8 cellular contexts compared by ENCODE assay signal in genomic region chr4:174764105-174764729, GRCh38.
A peak's percentile ranks its signal among the peaks of the same experiment; 100 is the strongest.
DNase-seq lines count a peak whose midpoint lies in the region; ATAC-seq, FAIRE-seq and TF ChIP-seq lines count a peak whose summit lies in the region.

No MANE protein-coding gene starts in this region.

- no peaks in the 10 kb centered on the region for H3K4me1 ChIP-seq in GM12878 (ENCODE audit: control insufficient read depth, insufficient read depth, low read length)
- no peaks in the 10 kb centered on the region for H3K4me1 ChIP-seq in left lung

- POLR2A ChIA-PET in GM12878 (lab: Charles Lee), result no interaction called here

- WGBS in GM12878 (ENCODE audit: insufficient coverage, insufficient replicate concordance, low lambda C conversion rate, missing lambda C conversion rate), result 35% methylated on average over 7 of the region's 7 CpGs

- CTCF ChIA-PET in GM12878 (lab: Yijun Ruan, JAX), result interaction anchor here (0.6 to 2.9 kb wide), 15 partner anchors 12 to 1596 kb away, joined by 3 to 26 read pairs (median 5); no protein-coding TSS in a partner anchor

- H3K36me3 ChIP-seq in GM12878 (ENCODE audit: control insufficient read depth in 2 of 2, insufficient read depth in 2 of 2, low read length in 1 of 2), result no peaks in the 10 kb centered on the region
- no peaks in the 10 kb centered on the region for H3K36me3 ChIP-seq in left lung

- H3K9me3 ChIP-seq in GM12878 (replicated peaks; ENCODE audit: control insufficient read depth, insufficient read depth, low read length), result no peaks in the 10 kb centered on the region
- H3K9me3 ChIP-seq in left lung, result no peaks in the 10 kb centered on the region

- no TSS peak for BruUV-seq in GM12878 (replicated peaks; lab: Mats Ljungman, UMichigan)

- H3K27me3 ChIP-seq in GM12878 (replicated peaks in 1 of 2; ENCODE audit: control insufficient read depth in 2 of 2, insufficient read depth in 2 of 2, low read length in 1 of 2) (no peaks in the 10 kb centered on the region), left lung (no peaks in the 10 kb centered on the region)

- SMC1A ChIA-PET in GM12878 (lab: Charles Lee; ENCODE audit: uncharacterized antibody, unreplicated experiment), result interaction anchor here (0.6 to 2.5 kb wide), 15 partner anchors 13 to 1207 kb away, joined by 3 to 11 read pairs (median 3); partner anchors contain the start of gene GLRA3

- H3K9ac ChIP-seq in GM12878 (ENCODE audit: control insufficient read depth, insufficient read depth, low read length), result no peak overlapping the region

- TF ChIP-seq POLR2A in GM12878 (IDR thresholded peaks at IDR 0.05; ENCODE audit: low read depth, low read length), result no peak

- ATAC-seq in GM18870 (IDR thresholded peaks at IDR 0.05; ENCODE audit: unreplicated experiment) (peak; percentile 50), HG03103 (IDR thresholded peaks at IDR 0.05; ENCODE audit: low read depth, unreplicated experiment) (peak; percentile 78), GM12878 (peak; percentile 86), left lung (peak; percentile 88)

- TF ChIP-seq CTCF in GM12878 (IDR thresholded peaks at IDR 0.05 in 2 of 3, conservative IDR thresholded peaks at IDR 0.05 in 1 of 3; ENCODE audit: control insufficient read depth in 2 of 3, extremely low read depth in 1 of 3, insufficient read depth in 1 of 3, low read depth in 3 of 3, low read length in 3 of 3) (peak; percentile 35 to 50 (median 43); a peak in 5 of 6 replicates), left lung (IDR thresholded peaks at IDR 0.05) (peak; percentile 33 to 69)

- RAD21 ChIA-PET in GM12878 (lab: Charles Lee; ENCODE audit: unreplicated experiment), result interaction anchor here (0.6 to 2.1 kb wide), 9 partner anchors 110 to 1577 kb away, joined by 3 to 7 read pairs (median 4); no protein-coding TSS in a partner anchor

- TF ChIP-seq EP300 in GM12878 (IDR thresholded peaks at IDR 0.05; ENCODE audit: borderline replicate concordance in 1 of 2, control insufficient read depth in 1 of 2, low read depth in 2 of 2, low read length in 2 of 2), result no peak

- H2AFZ ChIP-seq in GM12878 (ENCODE audit: control insufficient read depth, low read depth, low read length), result no peak overlapping the region

- TF ChIP-seq RAD21 in GM12878 (IDR thresholded peaks at IDR 0.05; ENCODE audit: insufficient read depth, low read depth, low read length), result peak; percentile 39; the same call in 1 of the 2 replicates

- in situ Hi-C loops in GM12878 (cut with MboI), result no loop called here

- intact Hi-C loops in GM12878 (cut with micrococcal nuclease; ENCODE audit: unreplicated experiment) (loop anchor here (1.0 to 2.0 kb wide), 4 partner anchors 291 to 773 kb away; no protein-coding TSS in a partner anchor), left lung (cut with DNase I) (no loop called here)

- H3K79me2 ChIP-seq in GM12878 (ENCODE audit: control insufficient read depth, insufficient read depth, low read length), result no peaks in the 10 kb centered on the region

- H3K4me3 ChIP-seq in GM12878 (no peak overlapping the region), left lung (no peak overlapping the region)

- H3K27ac ChIP-seq in GM12878 (ENCODE audit: control insufficient read depth, insufficient read depth), result no peak overlapping the region
- no peak overlapping the region for H3K27ac ChIP-seq in left lung

- H4K20me1 ChIP-seq in GM12878 (ENCODE audit: control insufficient read depth, insufficient read depth), result no peaks in the 10 kb centered on the region

- DNase-seq in Ammon's horn (ENCODE audit: low spot score) (peak; percentile 54), NCI-H2196 (lab: John Stamatoyannopoulos, UW; ENCODE audit: unreplicated experiment) (peak; percentile 9), GM12878 (ENCODE audit: low read depth, low spot score) (no peak), left lung (no peak), mesenteric fat pad (ENCODE audit: low spot score) (no peak)
- DNase-seq in activated T-cell treated with anti-CD3 and anti-CD28 coated beads, Interleukin-2, amount 50 U/mL, for 1 hour, result no peak

- no peak overlapping the region for H3K4me2 ChIP-seq in GM12878 (ENCODE audit: control insufficient read depth, insufficient read depth)

- no peak for FAIRE-seq in GM12878 (lab: Jason Lieb, UNC)

TF ChIP-seq in GM12878, 131 proteins besides CTCF, POLR2A, EP300 and RAD21:
- TF ChIP-seq NFYA (IDR thresholded peaks at IDR 0.05; ENCODE audit: borderline replicate concordance, low read depth, low read length) (no peak), HDAC6 (IDR thresholded peaks at IDR 0.05; ENCODE audit: unreplicated experiment) (no peak), POU2F2 (IDR thresholded peaks at IDR 0.05; ENCODE audit: borderline replicate concordance, low read depth, low read length) (no peak), SMC3 (IDR thresholded peaks at IDR 0.05; ENCODE audit: borderline replicate concordance, low read length) (peak; percentile 48; the same call in 1 of the 2 replicates)

Comparison
In these comparisons a context has a peak if more than half of its experiments do, and no peak if none do; other contexts are left out.
1. DNase-seq: peak in Ammon's horn (single experiment) and NCI-H2196 (single experiment); none in GM12878 (single experiment), left lung (0 of 2), activated T-cell treated with anti-CD3 and anti-CD28 coated beads, Interleukin-2, amount 50 U/mL, for 1 hour (single experiment) and mesenteric fat pad (single experiment).
2. Peak in every context shown above with its lines, with median percentiles within 50 percentile points of each other: ATAC-seq.